In genomic region chr9:21576331-21577189, GRCh38 we compare ENCODE assay signal across 1 cellular context.
A peak's percentile ranks its signal among the peaks of the same experiment; 100 is the strongest.
TF ChIP-seq lines count a peak whose summit lies in the region.

No MANE protein-coding gene starts in this region.

TF ChIP-seq in HEK293, 187 proteins besides CTCF, POLR2A, EP300 and RAD21 (continued from another document and continues in another):
- TF ChIP-seq PATZ1 (tag by site-specific recombination; IDR thresholded peaks at IDR 0.05) (no peak), ZNF600 (tag by site-specific recombination; IDR thresholded peaks at IDR 0.05) (peak; percentile 52; the same call in 1 of the 2 replicates), EGR2 (tag by site-specific recombination; IDR thresholded peaks at IDR 0.05; ENCODE audit: low read depth) (no peak), ZBTB11 (tag by site-specific recombination; conservative IDR thresholded peaks at IDR 0.05; ENCODE audit: low read depth) (peak; percentile 69; the same call in 1 of the 2 replicates), ZNF704 (tag by site-specific recombination; IDR thresholded peaks at IDR 0.05) (no peak), ZSCAN30 (tag by site-specific recombination; IDR thresholded peaks at IDR 0.05) (no peak), ZNF155 (tag by site-specific recombination; IDR thresholded peaks at IDR 0.05) (no peak), ZNF394 (tag by site-specific recombination; IDR thresholded peaks at IDR 0.05; ENCODE audit: borderline replicate concordance) (no peak; the same call in 1 of the 2 replicates), ZNF596 (tag by site-specific recombination; IDR thresholded peaks at IDR 0.05) (no peak), ZNF18 (tag by site-specific recombination; IDR thresholded peaks at IDR 0.05) (no peak), ZNF501 (tag by site-specific recombination; IDR thresholded peaks at IDR 0.05) (0 out of 2 replicates have a peak, but pooled peaks have one; percentile 50), ZNF324 (tag by site-specific recombination; IDR thresholded peaks at IDR 0.05) (no peak), MZF1 (tag by site-specific recombination; IDR thresholded peaks at IDR 0.05; ENCODE audit: borderline replicate concordance) (0 out of 2 replicates have a peak, but pooled peaks have one; percentile 49), ZNF202 (tag by site-specific recombination; IDR thresholded peaks at IDR 0.05; ENCODE audit: borderline replicate concordance) (no peak), ZBTB48 (tag by site-specific recombination; IDR thresholded peaks at IDR 0.05) (no peak), PRDM10 (tag by site-specific recombination; IDR thresholded peaks at IDR 0.05) (peak; percentile 64), ZBTB6 (tag by site-specific recombination; IDR thresholded peaks at IDR 0.05) (peak; percentile 72), ZNF514 (tag by site-specific recombination; IDR thresholded peaks at IDR 0.05) (no peak), ZNF133 (tag by site-specific recombination; IDR thresholded peaks at IDR 0.05) (no peak), ZSCAN4 (tag by site-specific recombination; IDR thresholded peaks at IDR 0.05) (no peak), INSM2 (tag by site-specific recombination; IDR thresholded peaks at IDR 0.05) (no peak), ZEB2 (tag by site-specific recombination; IDR thresholded peaks at IDR 0.05) (peak; percentile 65), ZNF791 (tag by site-specific recombination; IDR thresholded peaks at IDR 0.05) (no peak), ZIC2 (tag by site-specific recombination; IDR thresholded peaks at IDR 0.05) (no peak), ZBTB8A (tag by site-specific recombination; IDR thresholded peaks at IDR 0.05) (peak; percentile 57), SP7 (tag by site-specific recombination; IDR thresholded peaks at IDR 0.05) (peak; percentile 47; the same call in 1 of the 2 replicates), ZNF426 (tag by site-specific recombination; IDR thresholded peaks at IDR 0.05) (no peak), ZNF792 (tag by site-specific recombination; IDR thresholded peaks at IDR 0.05) (no peak), ZNF114 (tag by site-specific recombination; IDR thresholded peaks at IDR 0.05) (no peak), ZNF26 (tag by site-specific recombination; IDR thresholded peaks at IDR 0.05) (no peak), KLF1 (tag by site-specific recombination; IDR thresholded peaks at IDR 0.05) (no peak), ZNF404 (tag by site-specific recombination; IDR thresholded peaks at IDR 0.05) (no peak), YY2 (tag by site-specific recombination; IDR thresholded peaks at IDR 0.05) (no peak), ZNF626 (tag by site-specific recombination; IDR thresholded peaks at IDR 0.05) (no peak), ZNF174 (tag by site-specific recombination; IDR thresholded peaks at IDR 0.05) (no peak), ZBTB17 (tag by site-specific recombination; IDR thresholded peaks at IDR 0.05) (peak; percentile 37; the same call in 1 of the 2 replicates), ZNF580 (tag by site-specific recombination; IDR thresholded peaks at IDR 0.05) (no peak), ZNF146 (tag by site-specific recombination; IDR thresholded peaks at IDR 0.05) (no peak), MYNN (tag by site-specific recombination; IDR thresholded peaks at IDR 0.05; ENCODE audit: borderline replicate concordance) (no peak), ZFP37 (tag by site-specific recombination; IDR thresholded peaks at IDR 0.05) (peak; percentile 81; the same call in 1 of the 2 replicates), ZNF585B (tag by site-specific recombination; IDR thresholded peaks at IDR 0.05) (no peak), ZBTB49 (tag by site-specific recombination; IDR thresholded peaks at IDR 0.05; ENCODE audit: low read depth) (no peak)
